ENCODE assay signal across 8 cellular contexts in genomic region chr14:95774265-95775160, GRCh38.
DNase-seq lines count a peak whose midpoint lies in the region; ATAC-seq and TF ChIP-seq lines count a peak whose summit lies in the region.

No MANE protein-coding gene starts in this region.

- no peaks in the 10 kb centered on the region for H3K36me3 Mint-ChIP-seq in T-helper 2 cell treated with Interferon-gamma antibody and Interleukin-4, amounts not matched to agents 5 μg/mL and 100 μg/mL, for 36 hours (ENCODE audit: low read depth)
- H3K36me3 Mint-ChIP-seq in brain = no peaks in the 10 kb centered on the region

- peak; percentile 90 for ATAC-seq in left lobe of liver
- ATAC-seq in GM21576 (IDR thresholded peaks at IDR 0.05; ENCODE audit: unreplicated experiment) = no peak

- peak; percentile 72 to 94 for TF ChIP-seq CTCF in brain (conservative IDR thresholded peaks at IDR 0.05)

- peaks cover 2% of the 10 kb centered on the region for H3K27me3 Mint-ChIP-seq in T-helper 2 cell treated with Interferon-gamma antibody and Interleukin-4, amounts not matched to agents 5 μg/mL and 100 μg/mL, for 36 hours (ENCODE audit: low read depth)
- H3K27me3 Mint-ChIP-seq in brain = peaks cover 26% of the 10 kb centered on the region

- no peaks in the 10 kb centered on the region for H3K9me3 Mint-ChIP-seq in T-helper 2 cell treated with Interferon-gamma antibody and Interleukin-4, amounts not matched to agents 5 μg/mL and 100 μg/mL, for 36 hours
- peaks cover 0 to 3% (median 0%) of the 10 kb centered on the region in 5 experiments for H3K9me3 Mint-ChIP-seq in brain

- no peaks in the 10 kb centered on the region for H3K4me1 Mint-ChIP-seq in T-helper 2 cell treated with Interferon-gamma antibody and Interleukin-4, amounts not matched to agents 5 μg/mL and 100 μg/mL, for 36 hours (ENCODE audit: low read depth)
- peaks cover 4% of the 10 kb centered on the region for H3K4me1 Mint-ChIP-seq in brain

- no peak overlapping the region for H3K27ac Mint-ChIP-seq in T-helper 2 cell treated with Interferon-gamma antibody and Interleukin-4, amounts not matched to agents 5 μg/mL and 100 μg/mL, for 36 hours
- H3K27ac Mint-ChIP-seq in brain = no peak overlapping the region

- H3K4me3 Mint-ChIP-seq in T-helper 2 cell treated with Interferon-gamma antibody and Interleukin-4, amounts not matched to agents 5 μg/mL and 100 μg/mL, for 36 hours = no peak overlapping the region
- no peak overlapping the region for H3K4me3 Mint-ChIP-seq in brain

- DNase-seq in DMS79 treated with DMSO at 0.1 percent for 48 hours (lab: John Stamatoyannopoulos, UW) (peak; percentile 33), DMS79 (lab: John Stamatoyannopoulos, UW) (no peak), LoVo (ENCODE audit: low spot score) (peak; percentile 49), left lobe of liver (ENCODE audit: low spot score) (peak; percentile 48)
- DNase-seq in T-helper 2 cell treated with Interferon-gamma antibody and Interleukin-4, amounts not matched to agents 5 μg/mL and 100 μg/mL, for 36 hours (ENCODE audit: low spot score) = peak; percentile 9
- DNase-seq in stimulated activated CD4-positive, alpha-beta T cell treated with anti-CD3 and anti-CD28 coated beads, TNF-alpha, amount 100 ng/mL, for 24 hours (ENCODE audit: low read depth in 3 of 3) = peak; percentile 25 to 36 (median 28)
